ENCODE assay signal across 1 cellular context in genomic region chr1:1163538-1164070, GRCh38.
TF ChIP-seq lines count a peak whose summit lies in the region.

No MANE protein-coding gene starts in this region.

TF ChIP-seq in HepG2, 621 proteins besides CTCF, POLR2A, EP300 and RAD21:
- TF ChIP-seq SIN3A (IDR thresholded peaks at IDR 0.05; ENCODE audit: borderline replicate concordance, low read depth, low read length) (no peak), HOXA3 (CRISPR knock-in tag; IDR thresholded peaks at IDR 0.05) (peak; percentile 35; the same call in 1 of the 2 replicates), ZNF687 (CRISPR knock-in tag; IDR thresholded peaks at IDR 0.05) (peak; percentile 43; the same call in 1 of the 2 replicates), MXD3 (CRISPR knock-in tag; IDR thresholded peaks at IDR 0.05) (no peak), AGO2 (optimal IDR thresholded peaks at IDR 0.05; ENCODE audit: low read depth, low read length) (peak; percentile 17), ARID4A (CRISPR knock-in tag; IDR thresholded peaks at IDR 0.05; ENCODE audit: borderline replicate concordance) (no peak), HNRNPL (IDR thresholded peaks at IDR 0.05; ENCODE audit: low read depth, low read length) (peak; percentile 8)
